ENCODE assay signal across 34 cellular contexts in the genomic region with DNA sequence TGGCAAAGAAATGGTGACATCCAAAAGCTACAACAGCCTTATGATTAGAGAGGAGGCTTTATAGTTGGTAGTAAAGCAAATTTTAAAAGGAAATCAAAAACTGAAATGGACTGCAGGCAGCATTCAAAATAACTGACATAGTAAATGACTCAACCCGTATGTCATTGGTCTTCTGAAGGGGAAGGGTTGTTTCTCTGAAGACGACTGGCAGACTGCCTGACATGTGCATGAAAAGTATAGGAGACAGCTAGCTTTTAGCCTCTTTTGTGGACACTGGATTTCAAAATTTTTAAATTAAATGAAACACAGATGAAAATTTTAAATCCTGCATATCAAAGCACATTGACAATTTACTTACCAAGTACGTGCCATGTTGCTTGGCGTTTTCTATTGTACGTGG. TPM values are rescaled to one million over a fixed set of nuclear protein-coding genes. Genes with fewer than 3 reads are reported as not detected.
DNase-seq lines count a peak whose midpoint lies in the region; ATAC-seq, FAIRE-seq and TF ChIP-seq lines count a peak whose summit lies in the region.
"Had no signal": no experiment of that assay in that cellular context is flagged by ENCODE, and none has a peak within 500 bp of the region (broad histone marks: within the 10 kb centered on the region; RNA-seq: fewer than 3 reads in every experiment).

No MANE protein-coding gene starts in this region.

- no peaks in the 10 kb centered on the region for H3K9me3 Mint-ChIP-seq in activated CD4-positive, alpha-beta T cell treated with anti-CD3 and anti-CD28 coated beads, Interleukin-2, amount 10 ng/mL, durations not matched to agents 7 days and 5 days
- H3K9me3 Mint-ChIP-seq: central memory CD8-positive, alpha-beta T cell; endodermal cell; type B pancreatic cell had no signal

- H3K27me3 ChIP-seq in brain microvascular endothelial cell (replicated peaks) = no peaks in the 10 kb centered on the region
- H3K27me3 ChIP-seq: esophagus squamous epithelium, left lung, ovary, SJSA1 had no signal

- no peak overlapping the region for H3K4me3 Mint-ChIP-seq in activated CD4-positive, alpha-beta T cell treated with anti-CD3 and anti-CD28 coated beads, Interleukin-2, amount 10 ng/mL, durations not matched to agents 7 days and 5 days
- H3K4me3 Mint-ChIP-seq: activated CD4-positive, alpha-beta T cell treated with anti-CD3 and anti-CD28 coated beads, Interleukin-2, amount 10 ng/mL, durations not matched to agents 24 days and 14 days; central memory CD8-positive, alpha-beta T cell; endodermal cell; type B pancreatic cell; WTC11 had no signal

- no peak overlapping the region for H3K4me3 ChIP-seq in brain microvascular endothelial cell (ENCODE audit: low read depth, low read length)
- H3K4me3 ChIP-seq: esophagus squamous epithelium, left lung, ovary, SJSA1, skin epidermis had no signal

- FAIRE-seq in GM19239 (lab: Jason Lieb, UNC) = no peak
- FAIRE-seq: islet of Langerhans had no signal

- H3K36me3 ChIP-seq in brain microvascular endothelial cell (replicated peaks) = no peaks in the 10 kb centered on the region
- H3K36me3 ChIP-seq: esophagus squamous epithelium, left lung, ovary, SJSA1 had no signal

- ATAC-seq in GM21825 (IDR thresholded peaks at IDR 0.05; ENCODE audit: unreplicated experiment) = no peak
- ATAC-seq: left lung, WTC11 had no signal

- in situ Hi-C loops in brain microvascular endothelial cell (cut with HindIII; ENCODE audit: low pct_ligation_motif_present, low sequenced_read_pairs) = no loop called here

- H3K4me1 Mint-ChIP-seq in activated CD4-positive, alpha-beta T cell treated with anti-CD3 and anti-CD28 coated beads, Interleukin-2, amount 10 ng/mL, durations not matched to agents 7 days and 5 days = peaks cover 14% of the 10 kb centered on the region
- H3K4me1 Mint-ChIP-seq: WTC11 had no signal

- CTCF ChIA-PET in activated CD4-positive, alpha-beta T cell treated with anti-CD3 and anti-CD28 coated beads, Interleukin-2, amount 10 ng/mL, durations not matched to agents 7 days and 5 days (lab: Charles Lee) = interaction anchor here (1.7 kb wide), 1 partner anchor 13 kb away, joined by 3 read pairs; no protein-coding TSS in a partner anchor

- no peak overlapping the region for H3K27ac Mint-ChIP-seq in activated CD4-positive, alpha-beta T cell treated with anti-CD3 and anti-CD28 coated beads, Interleukin-2, amount 10 ng/mL, durations not matched to agents 7 days and 5 days
- H3K27ac Mint-ChIP-seq: activated CD4-positive, alpha-beta T cell treated with anti-CD3 and anti-CD28 coated beads, Interleukin-2, amount 10 ng/mL, durations not matched to agents 24 days and 14 days; endodermal cell; type B pancreatic cell; WTC11 had no signal

- DNase-seq in AG20443 (ENCODE audit: low spot score) (peak; percentile 33), LHCN-M2 (ENCODE audit: low read depth) (peak; percentile 43), brain microvascular endothelial cell (peak; percentile 53), fibroblast of the conjunctiva (ENCODE audit: low read depth) (peak; percentile 36), GM19239 (ENCODE audit: insufficient read length, low spot score) (no peak), middle frontal gyrus (ENCODE audit: extremely low spot score, low spot score) (no peak)
- DNase-seq in activated CD4-positive, alpha-beta T cell treated with anti-CD3 and anti-CD28 coated beads, Interleukin-2, amount 10 ng/mL, durations not matched to agents 7 days and 5 days = no peak
- DNase-seq: activated CD4-positive, alpha-beta T cell treated with anti-CD3 and anti-CD28 coated beads, Interleukin-2, amount 10 ng/mL, durations not matched to agents 24 days and 14 days; activated effector memory CD4-positive, alpha-beta T cell treated with anti-CD3 and anti-CD28 coated beads, Interleukin-2, amount 50 U/mL, for 16 hours; activated T-cell treated with anti-CD3 and anti-CD28 coated beads, Interleukin-2, amount 50 U/mL, for 1 hour; dermis blood vessel endothelial cell; DMS79 treated with DMSO at 0.1 percent for 48 hours; endodermal cell; esophagus squamous epithelium; glutamatergic neuron; left lung; mesenchymal stem cell; NCI-H1048; NCI-H187; NCI-H82; ovary; RPMI8226; stimulated activated naive CD4-positive, alpha-beta T cell had no signal

- no peak for TF ChIP-seq CTCF in brain microvascular endothelial cell (IDR thresholded peaks at IDR 0.05; ENCODE audit: low read depth, low read length, missing control alignments)

- H3K27ac ChIP-seq in brain microvascular endothelial cell = no peak overlapping the region
- H3K27ac ChIP-seq: C4-2B, esophagus squamous epithelium, KMS-11, left lung, ovary, SJSA1, skin epidermis had no signal

- H3K36me3 Mint-ChIP-seq in activated CD4-positive, alpha-beta T cell treated with anti-CD3 and anti-CD28 coated beads, Interleukin-2, amount 10 ng/mL, durations not matched to agents 7 days and 5 days (ENCODE audit: low read depth) = peaks cover 4% of the 10 kb centered on the region
- H3K36me3 Mint-ChIP-seq: type B pancreatic cell, WTC11 had no signal

- H3K27me3 Mint-ChIP-seq in activated CD4-positive, alpha-beta T cell treated with anti-CD3 and anti-CD28 coated beads, Interleukin-2, amount 10 ng/mL, durations not matched to agents 7 days and 5 days = no peaks in the 10 kb centered on the region
- H3K27me3 Mint-ChIP-seq: activated CD4-positive, alpha-beta T cell treated with anti-CD3 and anti-CD28 coated beads, Interleukin-2, amount 10 ng/mL, durations not matched to agents 24 days and 14 days; central memory CD8-positive, alpha-beta T cell; type B pancreatic cell had no signal

- POLR2A ChIA-PET in activated CD4-positive, alpha-beta T cell treated with anti-CD3 and anti-CD28 coated beads, Interleukin-2, amount 10 ng/mL, durations not matched to agents 7 days and 5 days (lab: Charles Lee) = no interaction called here

RNA-seq across cellular contexts. Expression of gene CHGB, which starts 51.7 kb away (rescaled TPM):
- total RNA-seq in LHCN-M2 (2014; rRNA removed) = 0.90 and 2.0 TPM in 2 replicates
- 0.28 TPM for polyA plus RNA-seq in LHCN-M2 (2012)
- total RNA-seq in activated CD4-positive, alpha-beta T cell treated with anti-CD3 and anti-CD28 coated beads, Interleukin-2, amount 10 ng/mL, durations not matched to agents 7 days and 5 days = not detected
- total RNA-seq: activated CD4-positive, alpha-beta T cell treated with anti-CD3 and anti-CD28 coated beads, Interleukin-2, amount 10 ng/mL, durations not matched to agents 24 days and 14 days; dermis blood vessel endothelial cell; left lung; NCI-H460; SJSA1; T-helper 1 cell treated with Interleukin-12 subunit alpha and Interleukin-12 subunit beta and Interleukin-4 antibody, amounts not matched to agents 30 ng/mL and 1 ng/mL, for 36 hours had no signal

Comparison
In these comparisons a context has a peak if more than half of its experiments do, and no peak if none do; other contexts are left out.
1. DNase-seq: peak in AG20443 (single experiment), LHCN-M2 (single experiment), brain microvascular endothelial cell (single experiment) and fibroblast of the conjunctiva (single experiment); none in GM19239 (single experiment), middle frontal gyrus (single experiment) and activated CD4-positive, alpha-beta T cell treated with anti-CD3 and anti-CD28 coated beads, Interleukin-2, amount 10 ng/mL, durations not matched to agents 7 days and 5 days (single experiment).